ENCODE assay signal across 1 cellular context in the genomic region with DNA sequence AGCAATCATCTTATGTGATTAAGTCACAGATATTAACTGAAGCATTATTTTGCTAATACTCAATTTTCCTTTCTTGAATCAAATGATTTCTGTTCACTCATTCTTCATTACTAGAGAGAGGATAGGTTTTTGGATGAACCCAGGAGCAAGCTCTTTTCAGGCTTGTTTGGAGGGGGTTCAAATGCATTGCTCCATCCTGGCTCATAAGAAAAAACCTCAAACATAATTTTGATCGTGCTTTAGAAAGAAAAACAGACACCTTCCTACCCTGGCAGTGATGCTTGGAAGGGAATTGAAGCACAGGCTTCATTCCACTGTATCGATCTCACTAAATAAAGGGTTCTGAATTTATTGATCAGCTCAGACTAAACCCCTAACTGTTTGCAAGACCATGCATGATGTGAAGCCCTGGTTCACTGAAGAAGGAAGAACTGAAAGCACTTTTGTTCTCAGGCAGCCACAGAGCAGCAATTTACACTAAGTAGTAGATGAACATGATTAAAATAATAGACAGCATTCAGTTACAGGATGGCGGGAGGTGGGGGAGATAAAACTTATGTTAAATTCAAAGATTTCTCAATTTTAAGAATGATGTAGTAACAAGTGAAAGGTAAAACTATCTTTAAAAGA.
TF ChIP-seq lines count a peak whose summit lies in the region.

No MANE protein-coding gene starts in this region.

TF ChIP-seq in WTC11, 78 proteins besides CTCF, POLR2A, EP300 and RAD21 (continued from another document):
- TF ChIP-seq, protein P1, sequence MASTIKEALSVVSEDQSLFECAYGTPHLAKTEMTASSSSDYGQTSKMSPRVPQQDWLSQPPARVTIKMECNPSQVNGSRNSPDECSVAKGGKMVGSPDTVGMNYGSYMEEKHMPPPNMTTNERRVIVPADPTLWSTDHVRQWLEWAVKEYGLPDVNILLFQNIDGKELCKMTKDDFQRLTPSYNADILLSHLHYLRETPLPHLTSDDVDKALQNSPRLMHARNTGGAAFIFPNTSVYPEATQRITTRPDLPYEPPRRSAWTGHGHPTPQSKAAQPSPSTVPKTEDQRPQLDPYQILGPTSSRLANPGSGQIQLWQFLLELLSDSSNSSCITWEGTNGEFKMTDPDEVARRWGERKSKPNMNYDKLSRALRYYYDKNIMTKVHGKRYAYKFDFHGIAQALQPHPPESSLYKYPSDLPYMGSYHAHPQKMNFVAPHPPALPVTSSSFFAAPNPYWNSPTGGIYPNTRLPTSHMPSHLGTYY (CRISPR knock-in tag; IDR thresholded peaks at IDR 0.05) = no peak
- TF ChIP-seq, protein P2, sequence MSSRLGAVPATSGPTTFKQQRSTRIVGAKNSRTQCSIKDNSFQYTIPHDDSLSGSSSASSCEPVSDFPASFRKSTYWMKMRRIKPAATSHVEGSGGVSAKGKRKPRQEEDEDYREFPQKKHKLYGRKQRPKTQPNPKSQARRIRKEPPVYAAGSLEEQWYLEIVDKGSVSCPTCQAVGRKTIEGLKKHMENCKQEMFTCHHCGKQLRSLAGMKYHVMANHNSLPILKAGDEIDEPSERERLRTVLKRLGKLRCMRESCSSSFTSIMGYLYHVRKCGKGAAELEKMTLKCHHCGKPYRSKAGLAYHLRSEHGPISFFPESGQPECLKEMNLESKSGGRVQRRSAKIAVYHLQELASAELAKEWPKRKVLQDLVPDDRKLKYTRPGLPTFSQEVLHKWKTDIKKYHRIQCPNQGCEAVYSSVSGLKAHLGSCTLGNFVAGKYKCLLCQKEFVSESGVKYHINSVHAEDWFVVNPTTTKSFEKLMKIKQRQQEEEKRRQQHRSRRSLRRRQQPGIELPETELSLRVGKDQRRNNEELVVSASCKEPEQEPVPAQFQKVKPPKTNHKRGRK (CRISPR knock-in tag; IDR thresholded peaks at IDR 0.05; ENCODE audit: borderline replicate concordance) = no peak
- no peak for TF ChIP-seq ZNF138 (CRISPR knock-in tag; conservative IDR thresholded peaks at IDR 0.05)
- no peak for TF ChIP-seq NR2C2 (CRISPR knock-in tag; IDR thresholded peaks at IDR 0.05)
- TF ChIP-seq JAZF1 (CRISPR knock-in tag; IDR thresholded peaks at IDR 0.05) = no peak
- no peak for TF ChIP-seq KAT7 (CRISPR knock-in tag; IDR thresholded peaks at IDR 0.05; ENCODE audit: borderline replicate concordance)
- TF ChIP-seq JUN (CRISPR knock-in tag; IDR thresholded peaks at IDR 0.05) = no peak
- TF ChIP-seq, protein P3, sequence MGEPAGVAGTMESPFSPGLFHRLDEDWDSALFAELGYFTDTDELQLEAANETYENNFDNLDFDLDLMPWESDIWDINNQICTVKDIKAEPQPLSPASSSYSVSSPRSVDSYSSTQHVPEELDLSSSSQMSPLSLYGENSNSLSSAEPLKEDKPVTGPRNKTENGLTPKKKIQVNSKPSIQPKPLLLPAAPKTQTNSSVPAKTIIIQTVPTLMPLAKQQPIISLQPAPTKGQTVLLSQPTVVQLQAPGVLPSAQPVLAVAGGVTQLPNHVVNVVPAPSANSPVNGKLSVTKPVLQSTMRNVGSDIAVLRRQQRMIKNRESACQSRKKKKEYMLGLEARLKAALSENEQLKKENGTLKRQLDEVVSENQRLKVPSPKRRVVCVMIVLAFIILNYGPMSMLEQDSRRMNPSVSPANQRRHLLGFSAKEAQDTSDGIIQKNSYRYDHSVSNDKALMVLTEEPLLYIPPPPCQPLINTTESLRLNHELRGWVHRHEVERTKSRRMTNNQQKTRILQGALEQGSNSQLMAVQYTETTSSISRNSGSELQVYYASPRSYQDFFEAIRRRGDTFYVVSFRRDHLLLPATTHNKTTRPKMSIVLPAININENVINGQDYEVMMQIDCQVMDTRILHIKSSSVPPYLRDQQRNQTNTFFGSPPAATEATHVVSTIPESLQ (CRISPR knock-in tag; IDR thresholded peaks at IDR 0.05) = no peak
- TF ChIP-seq SMAD4 (CRISPR knock-in tag; IDR thresholded peaks at IDR 0.05) = no peak
- no peak for TF ChIP-seq NFE2L1 (CRISPR knock-in tag; IDR thresholded peaks at IDR 0.05)
- no peak for TF ChIP-seq NFYB (CRISPR knock-in tag; conservative IDR thresholded peaks at IDR 0.05; ENCODE audit: low read depth)
- TF ChIP-seq ELF4 (CRISPR knock-in tag; IDR thresholded peaks at IDR 0.05; ENCODE audit: low read depth) = no peak
- no peak for TF ChIP-seq ESRRA (CRISPR knock-in tag; IDR thresholded peaks at IDR 0.05; ENCODE audit: borderline replicate concordance)
